Comparison of ENCODE assay signal across 31 cellular contexts in genomic region chr1:57204091-57204490, GRCh38.
"Had no signal": no experiment of that assay in that cellular context is flagged by ENCODE, and none has a peak within 500 bp of the region (broad histone marks: within the 10 kb centered on the region; RNA-seq: fewer than 3 reads in every experiment).

No MANE protein-coding gene starts in this region.

- H3K4me3 ChIP-seq: ascending aorta, coronary artery, dorsolateral prefrontal cortex, gastrocnemius medialis, left ventricle myocardium inferior, lung, psoas muscle, smooth muscle cell, thyroid gland, upper lobe of right lung had no signal

- H3K79me2 ChIP-seq: parathyroid adenoma had no signal

- H3K4me1 ChIP-seq: ascending aorta, gastrocnemius medialis, parathyroid adenoma, psoas muscle, upper lobe of right lung had no signal

- H3K4me1 Mint-ChIP-seq: activated B cell treated with CpG ODN at 0.5 μM for 24 hours; activated naive CD4-positive, alpha-beta T cell treated with anti-CD3 and anti-CD28 coated beads, Interleukin-2, amount 10 ng/mL, durations not matched to agents 7 days and 5 days; activated naive CD8-positive, alpha-beta T cell treated with anti-CD3 and anti-CD28 coated beads, Interleukin-2, amount 10 ng/mL, durations not matched to agents 7 days and 5 days; nephron; stimulated activated memory B cell treated with anti-CD40 and anti-IgM and Interleukin-4, amounts not matched to agents 10 μg/mL and 1 μg/mL and 100 μg/mL, for 72 hours; stimulated activated naive CD8-positive, alpha-beta T cell treated with anti-CD3 and anti-CD28 coated beads, Interleukin-15, amount 100 ng/mL, for 72 hours had no signal

- H3K9ac ChIP-seq: parathyroid adenoma had no signal

- H3K36me3 Mint-ChIP-seq: activated naive CD4-positive, alpha-beta T cell treated with anti-CD3 and anti-CD28 coated beads, Interleukin-2, amount 10 ng/mL, durations not matched to agents 7 days and 5 days; activated naive CD8-positive, alpha-beta T cell treated with anti-CD3 and anti-CD28 coated beads, Interleukin-2, amount 10 ng/mL, durations not matched to agents 7 days and 5 days; brain; stimulated activated memory B cell treated with anti-CD40 and anti-IgM and Interleukin-4, amounts not matched to agents 10 μg/mL and 1 μg/mL and 100 μg/mL, for 72 hours had no signal

- ATAC-seq: activated CD8-positive, alpha-beta T cell treated with anti-CD3 and anti-CD28 coated beads, Interleukin-2, amount 10 ng/mL, durations not matched to agents 7 days and 5 days; gastrocnemius medialis; psoas muscle; stimulated activated memory B cell treated with anti-CD40 and anti-IgM and Interleukin-4, amounts not matched to agents 10 μg/mL and 1 μg/mL and 100 μg/mL, for 72 hours; stimulated activated naive CD8-positive, alpha-beta T cell treated with anti-CD3 and anti-CD28 coated beads, Interleukin-15, amount 100 ng/mL, for 72 hours; upper lobe of right lung had no signal

- H3K27ac Mint-ChIP-seq: activated B cell treated with CpG ODN at 0.5 μM for 24 hours; activated CD8-positive, alpha-beta T cell treated with anti-CD3 and anti-CD28 coated beads, Interleukin-2, amount 10 ng/mL, durations not matched to agents 7 days and 5 days; activated naive CD4-positive, alpha-beta T cell treated with anti-CD3 and anti-CD28 coated beads, Interleukin-2, amount 10 ng/mL, durations not matched to agents 7 days and 5 days; activated naive CD8-positive, alpha-beta T cell treated with anti-CD3 and anti-CD28 coated beads, Interleukin-2, amount 10 ng/mL, durations not matched to agents 7 days and 5 days; activated T-helper 1 cell treated with anti-CD3 and anti-CD28 coated beads, Interleukin-12 subunit alpha, Interleukin-12 subunit beta, Interleukin-2, Interleukin-4 antibody, amounts not matched to agents 30 ng/mL and 10 ng/mL and 1 ng/mL, durations not matched to agents 14 hours and 24 hours and 36 hours; brain; nephron; stimulated activated memory B cell treated with anti-CD40 and anti-IgM and Interleukin-4, amounts not matched to agents 10 μg/mL and 1 μg/mL and 100 μg/mL, for 72 hours; stimulated activated naive CD8-positive, alpha-beta T cell treated with anti-CD3 and anti-CD28 coated beads, Interleukin-15, amount 100 ng/mL, for 72 hours had no signal

- H3K9me3 ChIP-seq: ascending aorta, gastrocnemius medialis, left ventricle myocardium inferior, psoas muscle, thyroid gland, upper lobe of right lung had no signal

- H3K27me3 Mint-ChIP-seq: activated B cell treated with CpG ODN at 0.5 μM for 24 hours; activated naive CD4-positive, alpha-beta T cell treated with anti-CD3 and anti-CD28 coated beads, Interleukin-2, amount 10 ng/mL, durations not matched to agents 7 days and 5 days; brain; stimulated activated naive CD8-positive, alpha-beta T cell treated with anti-CD3 and anti-CD28 coated beads, Interleukin-15, amount 100 ng/mL, for 72 hours had no signal

- H3K36me3 ChIP-seq: ascending aorta, gastrocnemius medialis, left ventricle myocardium inferior, thyroid gland, upper lobe of right lung had no signal

- H3K27me3 ChIP-seq: ascending aorta, gastrocnemius medialis, thyroid gland, upper lobe of right lung had no signal

- H2AFZ ChIP-seq: parathyroid adenoma had no signal

- H3K4me3 Mint-ChIP-seq: activated B cell treated with CpG ODN at 0.5 μM for 24 hours; activated CD8-positive, alpha-beta T cell treated with anti-CD3 and anti-CD28 coated beads, Interleukin-2, amount 10 ng/mL, durations not matched to agents 7 days and 5 days; activated naive CD4-positive, alpha-beta T cell treated with anti-CD3 and anti-CD28 coated beads, Interleukin-2, amount 10 ng/mL, durations not matched to agents 7 days and 5 days; activated naive CD8-positive, alpha-beta T cell treated with anti-CD3 and anti-CD28 coated beads, Interleukin-2, amount 10 ng/mL, durations not matched to agents 7 days and 5 days; activated T-helper 1 cell treated with anti-CD3 and anti-CD28 coated beads, Interleukin-12 subunit alpha, Interleukin-12 subunit beta, Interleukin-2, Interleukin-4 antibody, amounts not matched to agents 30 ng/mL and 10 ng/mL and 1 ng/mL, durations not matched to agents 14 hours and 24 hours and 36 hours; brain; nephron; stimulated activated memory B cell treated with anti-CD40 and anti-IgM and Interleukin-4, amounts not matched to agents 10 μg/mL and 1 μg/mL and 100 μg/mL, for 72 hours; stimulated activated naive CD8-positive, alpha-beta T cell treated with anti-CD3 and anti-CD28 coated beads, Interleukin-15, amount 100 ng/mL, for 72 hours had no signal

- DNase-seq: activated B cell treated with CpG ODN at 0.5 μM for 24 hours; activated CD8-positive, alpha-beta T cell treated with anti-CD3 and anti-CD28 coated beads, Interleukin-2, amount 10 ng/mL, durations not matched to agents 7 days and 5 days; activated gamma-delta T cell; activated naive CD4-positive, alpha-beta T cell treated with anti-CD3 and anti-CD28 coated beads, Interleukin-2, amount 10 ng/mL, durations not matched to agents 7 days and 5 days; activated naive CD8-positive, alpha-beta T cell treated with anti-CD3 and anti-CD28 coated beads, Interleukin-2, amount 10 ng/mL, durations not matched to agents 7 days and 5 days; activated T-cell treated with anti-CD3 and anti-CD28 coated beads for 4 hours; dorsolateral prefrontal cortex; effector memory CD4-positive, alpha-beta T cell; erythroblast; gastrocnemius medialis; glutamatergic neuron; left ventricle myocardium inferior; nucleus accumbens; psoas muscle; stimulated activated CD4-positive, alpha-beta T cell treated with anti-CD3 and anti-CD28 coated beads, Interleukin-1b, Interleukin-23, amount 100 ng/mL, for 48 hours; stimulated activated CD4-positive, alpha-beta T cell treated with anti-CD3 and anti-CD28 coated beads, Interleukin-4, amount 100 ng/mL, for 4 hours; stimulated activated CD8-positive, alpha-beta memory T cell treated with anti-CD3 and anti-CD28 coated beads, Interleukin-4, amount 100 ng/mL, for 48 hours; stimulated activated naive CD8-positive, alpha-beta T cell treated with anti-CD3 and anti-CD28 coated beads, Interleukin-15, amount 100 ng/mL, for 72 hours; T-helper 2 cell; thyroid gland; upper lobe of right lung had no signal

- H3K4me2 ChIP-seq: smooth muscle cell had no signal

- H3K9me3 Mint-ChIP-seq: activated B cell treated with CpG ODN at 0.5 μM for 24 hours; activated naive CD4-positive, alpha-beta T cell treated with anti-CD3 and anti-CD28 coated beads, Interleukin-2, amount 10 ng/mL, durations not matched to agents 7 days and 5 days; activated naive CD8-positive, alpha-beta T cell treated with anti-CD3 and anti-CD28 coated beads, Interleukin-2, amount 10 ng/mL, durations not matched to agents 7 days and 5 days; activated T-helper 1 cell treated with anti-CD3 and anti-CD28 coated beads, Interleukin-12 subunit alpha, Interleukin-12 subunit beta, Interleukin-2, Interleukin-4 antibody, amounts not matched to agents 30 ng/mL and 10 ng/mL and 1 ng/mL, durations not matched to agents 14 hours and 24 hours and 36 hours; nephron; stimulated activated memory B cell treated with anti-CD40 and anti-IgM and Interleukin-4, amounts not matched to agents 10 μg/mL and 1 μg/mL and 100 μg/mL, for 72 hours had no signal

- H3K27ac ChIP-seq: ascending aorta, coronary artery, gastrocnemius medialis, left ventricle myocardium inferior, parathyroid adenoma, psoas muscle, thyroid gland, upper lobe of right lung had no signal

- FAIRE-seq: islet of Langerhans had no signal
